In genomic region chr10:89609730-89610393, GRCh38 we compare ENCODE assay signal across 11 cellular contexts.
DNase-seq lines count a peak whose midpoint lies in the region; ATAC-seq lines count a peak whose summit lies in the region.
"Had no signal": no experiment of that assay in that cellular context is flagged by ENCODE, and none has a peak within 500 bp of the region (broad histone marks: within the 10 kb centered on the region; RNA-seq: fewer than 3 reads in every experiment).

No MANE protein-coding gene starts in this region.

- no peak overlapping the region for H3K4me3 Mint-ChIP-seq in activated naive CD8-positive, alpha-beta T cell treated with anti-CD3 and anti-CD28 coated beads, Interleukin-2, amount 50 U/mL, for 24 hours

- H3K9me3 Mint-ChIP-seq in activated naive CD8-positive, alpha-beta T cell treated with anti-CD3 and anti-CD28 coated beads, Interleukin-2, amount 50 U/mL, for 24 hours = no peaks in the 10 kb centered on the region

- H3K27ac Mint-ChIP-seq in activated naive CD8-positive, alpha-beta T cell treated with anti-CD3 and anti-CD28 coated beads, Interleukin-2, amount 50 U/mL, for 24 hours = peak overlapping the region; percentile 43

- DNase-seq in activated naive CD8-positive, alpha-beta T cell treated with anti-CD3 and anti-CD28 coated beads, Interleukin-2, amount 50 U/mL, for 24 hours = no peak
- DNase-seq in NCI-H2227 treated with DMSO at 0.1 percent for 48 hours (lab: John Stamatoyannopoulos, UW) (no peak), T1000 (lab: John Stamatoyannopoulos, UW) (no peak), medulla oblongata (ENCODE audit: extremely low spot score) (no peak), glomerular visceral epithelial cell (ENCODE audit: extremely low spot score) (no peak)
- DNase-seq: activated CD4-positive, CD25-positive, alpha-beta regulatory T cell treated with anti-CD3 and anti-CD28 coated beads, Interleukin-2, amount 50 U/mL, for 72 hours; glutamatergic neuron; NCI-H1092 had no signal

- H3K36me3 Mint-ChIP-seq in activated naive CD8-positive, alpha-beta T cell treated with anti-CD3 and anti-CD28 coated beads, Interleukin-2, amount 50 U/mL, for 24 hours (ENCODE audit: low read depth) = peaks cover 4% of the 10 kb centered on the region

- ATAC-seq in GM18517 (IDR thresholded peaks at IDR 0.05; ENCODE audit: unreplicated experiment) (peak; percentile 94), GM19467 (IDR thresholded peaks at IDR 0.05; ENCODE audit: unreplicated experiment) (peak; percentile 82), HG03060 (IDR thresholded peaks at IDR 0.05; ENCODE audit: low read depth, unreplicated experiment) (peak; percentile 86)
- peak; percentile 75 for ATAC-seq in activated naive CD8-positive, alpha-beta T cell treated with anti-CD3 and anti-CD28 coated beads, Interleukin-2, amount 50 U/mL, for 24 hours

- H3K4me1 Mint-ChIP-seq in activated naive CD8-positive, alpha-beta T cell treated with anti-CD3 and anti-CD28 coated beads, Interleukin-2, amount 50 U/mL, for 24 hours = peaks cover 8% of the 10 kb centered on the region

- H3K27me3 Mint-ChIP-seq in activated naive CD8-positive, alpha-beta T cell treated with anti-CD3 and anti-CD28 coated beads, Interleukin-2, amount 50 U/mL, for 24 hours = no peaks in the 10 kb centered on the region
